In genomic region chr6:56517155-56517745, GRCh38 we compare ENCODE assay signal across 15 cellular contexts.
DNase-seq lines count a peak whose midpoint lies in the region; ATAC-seq, FAIRE-seq and TF ChIP-seq lines count a peak whose summit lies in the region.
"Had no signal": no experiment of that assay in that cellular context is flagged by ENCODE, and none has a peak within 500 bp of the region (broad histone marks: within the 10 kb centered on the region; RNA-seq: fewer than 3 reads in every experiment).

No MANE protein-coding gene starts in this region.

- 32% methylated on average over 5 of the region's 5 CpGs for WGBS in esophagus muscularis mucosa

- DNase-seq in GM04504 (ENCODE audit: low read depth) (peak; percentile 57), NCI-H2227 (lab: John Stamatoyannopoulos, UW; ENCODE audit: unreplicated experiment) (peak; percentile 54), esophagus muscularis mucosa (ENCODE audit: extremely low spot score) (no peak), urothelium cell line (ENCODE audit: low spot score) (no peak)
- no peak for DNase-seq in activated CD4-positive, alpha-beta T cell treated with anti-CD3 and anti-CD28 coated beads for 36 hours
- DNase-seq in T-helper 2 cell treated with Interferon-gamma antibody and Interleukin-4, amounts not matched to agents 5 μg/mL and 100 μg/mL, for 36 hours (ENCODE audit: low spot score), result no peak
- DNase-seq: activated CD4-positive, alpha-beta memory T cell treated with anti-CD3 and anti-CD28 coated beads for 36 hours; activated naive CD4-positive, alpha-beta T cell treated with anti-CD3 and anti-CD28 coated beads, Interleukin-2, amount 50 U/mL, for 16 hours; cortex of kidney; H9; SW 1271 had no signal

- no peaks in the 10 kb centered on the region for H3K36me3 Mint-ChIP-seq in activated CD4-positive, alpha-beta T cell treated with anti-CD3 and anti-CD28 coated beads for 36 hours (ENCODE audit: low read depth)
- H3K36me3 Mint-ChIP-seq in T-helper 2 cell treated with Interferon-gamma antibody and Interleukin-4, amounts not matched to agents 5 μg/mL and 100 μg/mL, for 36 hours (ENCODE audit: low read depth), result no peaks in the 10 kb centered on the region
- H3K36me3 Mint-ChIP-seq: activated CD4-positive, alpha-beta memory T cell treated with anti-CD3 and anti-CD28 coated beads for 36 hours had no signal

- H3K27ac ChIP-seq in esophagus muscularis mucosa (replicated peaks in 1 of 4), result peak overlapping the region; percentile 73 to 88 (median 78)
- H3K27ac ChIP-seq in muscle layer of colon (ENCODE audit: low read depth, low read length), result peak overlapping the region; percentile 41

- H3K27me3 Mint-ChIP-seq in activated CD4-positive, alpha-beta T cell treated with anti-CD3 and anti-CD28 coated beads for 36 hours, result no peaks in the 10 kb centered on the region
- H3K27me3 Mint-ChIP-seq in T-helper 2 cell treated with Interferon-gamma antibody and Interleukin-4, amounts not matched to agents 5 μg/mL and 100 μg/mL, for 36 hours (ENCODE audit: low read depth), result no peaks in the 10 kb centered on the region
- H3K27me3 Mint-ChIP-seq: activated CD4-positive, alpha-beta memory T cell treated with anti-CD3 and anti-CD28 coated beads for 36 hours had no signal

- H3K9me3 Mint-ChIP-seq in activated CD4-positive, alpha-beta T cell treated with anti-CD3 and anti-CD28 coated beads for 36 hours (ENCODE audit: low read depth), result peaks cover 2% of the 10 kb centered on the region
- H3K9me3 Mint-ChIP-seq in T-helper 2 cell treated with Interferon-gamma antibody and Interleukin-4, amounts not matched to agents 5 μg/mL and 100 μg/mL, for 36 hours, result no peaks in the 10 kb centered on the region
- H3K9me3 Mint-ChIP-seq: activated CD4-positive, alpha-beta memory T cell treated with anti-CD3 and anti-CD28 coated beads for 36 hours; CD14-positive monocyte; H9 had no signal

- no peak for ATAC-seq in GM18873 (IDR thresholded peaks at IDR 0.05; ENCODE audit: low FRiP score, unreplicated experiment)
- ATAC-seq in activated CD4-positive, alpha-beta T cell treated with anti-CD3 and anti-CD28 coated beads for 36 hours, result no peak
- ATAC-seq: K562 had no signal

- no peak overlapping the region for H3K4me3 Mint-ChIP-seq in activated CD4-positive, alpha-beta T cell treated with anti-CD3 and anti-CD28 coated beads for 36 hours
- H3K4me3 Mint-ChIP-seq in T-helper 2 cell treated with Interferon-gamma antibody and Interleukin-4, amounts not matched to agents 5 μg/mL and 100 μg/mL, for 36 hours, result no peak overlapping the region
- H3K4me3 Mint-ChIP-seq: activated CD4-positive, alpha-beta memory T cell treated with anti-CD3 and anti-CD28 coated beads for 36 hours; CD14-positive monocyte; H9 had no signal

- H3K4me1 Mint-ChIP-seq in activated CD4-positive, alpha-beta T cell treated with anti-CD3 and anti-CD28 coated beads for 36 hours, result no peaks in the 10 kb centered on the region
- no peaks in the 10 kb centered on the region for H3K4me1 Mint-ChIP-seq in T-helper 2 cell treated with Interferon-gamma antibody and Interleukin-4, amounts not matched to agents 5 μg/mL and 100 μg/mL, for 36 hours (ENCODE audit: low read depth)

- peak; percentile 58 for TF ChIP-seq EP300 in esophagus muscularis mucosa (IDR thresholded peaks at IDR 0.05)

- TF ChIP-seq CTCF in esophagus muscularis mucosa (IDR thresholded peaks at IDR 0.05), result no peak

- no peak overlapping the region for H3K4me3 ChIP-seq in esophagus muscularis mucosa
- no peak overlapping the region for H3K4me3 ChIP-seq in muscle layer of colon (ENCODE audit: low read depth in 1 of 2, low read length in 2 of 2)
- H3K4me3 ChIP-seq: K562 had no signal

- POLR2A ChIA-PET in activated CD4-positive, alpha-beta T cell treated with anti-CD3 and anti-CD28 coated beads for 36 hours (lab: Charles Lee), result no interaction called here

- intact Hi-C loops in esophagus muscularis mucosa (cut with DNase I), result no loop called here
- intact Hi-C loops in activated CD4-positive, alpha-beta T cell treated with anti-CD3 and anti-CD28 coated beads for 36 hours (cut with DNase I, micrococcal nuclease), result no loop called here

- H3K36me3 ChIP-seq in esophagus muscularis mucosa (peaks cover 0 to 40% (median 14%) of the 10 kb centered on the region in 4 donors), muscle layer of colon (ENCODE audit: insufficient read depth, low read length) (peaks cover 40% of the 10 kb centered on the region)

- H3K9ac ChIP-seq in muscle layer of colon (ENCODE audit: low read length), result no peak overlapping the region

- no peak for TF ChIP-seq POLR2A in esophagus muscularis mucosa (IDR thresholded peaks at IDR 0.05; ENCODE audit: low read depth)

- H3K27ac Mint-ChIP-seq in activated CD4-positive, alpha-beta T cell treated with anti-CD3 and anti-CD28 coated beads for 36 hours, result no peak overlapping the region
- no peak overlapping the region for H3K27ac Mint-ChIP-seq in T-helper 2 cell treated with Interferon-gamma antibody and Interleukin-4, amounts not matched to agents 5 μg/mL and 100 μg/mL, for 36 hours
- H3K27ac Mint-ChIP-seq: activated CD4-positive, alpha-beta memory T cell treated with anti-CD3 and anti-CD28 coated beads for 36 hours; CD14-positive monocyte; H9 had no signal

- FAIRE-seq in urothelium cell line (lab: Jason Lieb, UNC), result no peak
- FAIRE-seq: K562 had no signal

- CTCF ChIA-PET in activated CD4-positive, alpha-beta T cell treated with anti-CD3 and anti-CD28 coated beads for 36 hours (lab: Charles Lee), result no interaction called here

- H3K27me3 ChIP-seq in esophagus muscularis mucosa, result no peaks in the 10 kb centered on the region
- no peaks in the 10 kb centered on the region for H3K27me3 ChIP-seq in muscle layer of colon (ENCODE audit: control insufficient read depth in 1 of 2, insufficient read depth in 2 of 2, low read length in 2 of 2)

- no peaks in the 10 kb centered on the region for H3K9me3 ChIP-seq in esophagus muscularis mucosa
- H3K9me3 ChIP-seq in muscle layer of colon (ENCODE audit: low read length), result no peaks in the 10 kb centered on the region

- H3K4me1 ChIP-seq in esophagus muscularis mucosa, result peaks cover 34 to 91% (median 88%) of the 10 kb centered on the region in 4 donors
- peaks cover 57% of the 10 kb centered on the region for H3K4me1 ChIP-seq in muscle layer of colon (ENCODE audit: insufficient read depth, low read length)

Comparison
In these comparisons a context has a peak if more than half of its experiments do, and no peak if none do; other contexts are left out.
1. DNase-seq: peak in GM04504 (single experiment) and NCI-H2227 (single experiment); none in esophagus muscularis mucosa (single experiment), activated CD4-positive, alpha-beta T cell treated with anti-CD3 and anti-CD28 coated beads for 36 hours (single experiment), T-helper 2 cell treated with Interferon-gamma antibody and Interleukin-4, amounts not matched to agents 5 μg/mL and 100 μg/mL, for 36 hours (single experiment) and urothelium cell line (single experiment).